1 cellular context compared by ENCODE assay signal in genomic region chr11:65942531-65942930, GRCh38.
TF ChIP-seq lines count a peak whose summit lies in the region.

No MANE protein-coding gene starts in this region.

TF ChIP-seq in HepG2, 621 proteins besides CTCF, POLR2A, EP300 and RAD21:
- TF ChIP-seq RARA (CRISPR knock-in tag; IDR thresholded peaks at IDR 0.05), result peak; percentile 74
- peak; percentile 65 for TF ChIP-seq SKI (IDR thresholded peaks at IDR 0.05; ENCODE audit: partially characterized antibody)
- TF ChIP-seq RXRB (CRISPR knock-in tag; IDR thresholded peaks at IDR 0.05; ENCODE audit: borderline replicate concordance), result peak; percentile 50; the same call in 1 of the 2 replicates
- peak; percentile 29; the same call in 1 of the 2 replicates for TF ChIP-seq SKIL (CRISPR knock-in tag; IDR thresholded peaks at IDR 0.05; ENCODE audit: borderline replicate concordance)
- no peak for TF ChIP-seq ZNF572 (CRISPR knock-in tag; IDR thresholded peaks at IDR 0.05)
